ENCODE assay signal across 23 cellular contexts in genomic region chr6:95439741-95440140, GRCh38.
A peak's percentile ranks its signal among the peaks of the same experiment; 100 is the strongest.
DNase-seq lines count a peak whose midpoint lies in the region; ATAC-seq, FAIRE-seq and TF ChIP-seq lines count a peak whose summit lies in the region.
"Had no signal": no experiment of that assay in that cellular context is flagged by ENCODE, and none has a peak within 500 bp of the region (broad histone marks: within the 10 kb centered on the region; RNA-seq: fewer than 3 reads in every experiment).

No MANE protein-coding gene starts in this region.

- no peak overlapping the region for H3K4me3 ChIP-seq in HepG2 (replicated peaks in 1 of 3; ENCODE audit: insufficient read depth in 1 of 3, low read depth in 2 of 3, low read length in 3 of 3)
- H3K4me3 ChIP-seq: BLaER1 had no signal

- TF ChIP-seq CTCF in HepG2 (CRISPR knock-in tag; IDR thresholded peaks at IDR 0.05), result no peak

- H3K9me3 ChIP-seq in HepG2 (ENCODE audit: low read length), result no peaks in the 10 kb centered on the region
- H3K9me3 ChIP-seq: BLaER1, Caco-2 had no signal

- 7% methylated on average over 2 of the region's 2 CpGs for WGBS in HepG2 (ENCODE audit: low lambda C conversion rate)

- peak; percentile 47 for DNase-seq in DMS53 (lab: John Stamatoyannopoulos, UW)
- DNase-seq in DMS53 treated with DMSO at 0.1 percent for 48 hours (lab: John Stamatoyannopoulos, UW; ENCODE audit: unreplicated experiment), result no peak
- DNase-seq in iPS-NIHi7 (ENCODE audit: extremely low spot score), result peak; percentile 9
- peak; percentile 10 for DNase-seq in HepG2 (ENCODE audit: low spot score)
- DNase-seq in left cardiac atrium, result no peak
- DNase-seq in SHP77 (lab: John Stamatoyannopoulos, UW), result no peak
- no peak for DNase-seq in activated CD4-positive, alpha-beta T cell treated with anti-CD3 and anti-CD28 coated beads, Interleukin-2, amount 50 U/mL, for 4 hours
- DNase-seq in NCI-H1417 (lab: John Stamatoyannopoulos, UW), result no peak
- DNase-seq: CD4-positive, CD25-positive, alpha-beta regulatory T cell; CD8-positive, alpha-beta T cell; DMS153; DMS79 treated with DMSO at 0.1 percent for 48 hours; GF-D8; GOT3; H7; HCEC 1CT had no signal

- BruUV-seq in HepG2 (replicated peaks; lab: Mats Ljungman, UMichigan), result no TSS peak

- no peaks in the 10 kb centered on the region for H3K27me3 ChIP-seq in HepG2 (ENCODE audit: control insufficient read depth in 1 of 2, insufficient read depth in 2 of 2, low read length in 2 of 2)
- H3K27me3 ChIP-seq: BLaER1 had no signal

- TF ChIP-seq POLR2A in HepG2 (IDR thresholded peaks at IDR 0.05; ENCODE audit: insufficient read depth in 1 of 2, low read depth in 2 of 2, low read length in 2 of 2), result no peak

- FAIRE-seq in HepG2 (lab: Jason Lieb, UNC), result no peak
- FAIRE-seq: A204.1, GM12891, GM18507 had no signal

- ATAC-seq in HepG2, result peak; percentile 58; the same call in 2 of the 3 replicates
- ATAC-seq in left cardiac atrium, result no peak
- ATAC-seq: CD8-positive, alpha-beta T cell had no signal

- no peaks in the 10 kb centered on the region for H4K20me1 ChIP-seq in HepG2 (ENCODE audit: insufficient read depth, low read length)
- H4K20me1 ChIP-seq: BLaER1 had no signal

- POLR2A ChIA-PET in HepG2 (lab: Yijun Ruan, JAX), result no interaction called here

- H3K4me2 ChIP-seq in HepG2 (ENCODE audit: low read depth, low read length), result no peak overlapping the region
- H3K4me2 ChIP-seq: BLaER1 had no signal

- intact Hi-C loops in HepG2 (cut with micrococcal nuclease; ENCODE audit: unreplicated experiment), result no loop called here
- intact Hi-C loops in left cardiac atrium (cut with DNase I), result loop anchor here in 1 of 2 donors (10.0 kb wide), 1 partner anchor 425 kb away; no protein-coding TSS in a partner anchor

- CTCF ChIA-PET in HepG2 (lab: Yijun Ruan, JAX; ENCODE audit: low intra/inter-chr PET ratio, low total read pairs), result no interaction called here

- TF ChIP-seq EP300 in HepG2 (IDR thresholded peaks at IDR 0.05; ENCODE audit: low read depth in 2 of 2, low read length in 2 of 2), result no peak
- no peak for TF ChIP-seq EP300 in HepG2 (CRISPR knock-in tag; IDR thresholded peaks at IDR 0.05; ENCODE audit: borderline replicate concordance)

- H3K79me2 ChIP-seq in HepG2 (ENCODE audit: insufficient read depth, low read length), result no peaks in the 10 kb centered on the region

- no peaks in the 10 kb centered on the region for H3K36me3 ChIP-seq in HepG2 (replicated peaks in 1 of 2; ENCODE audit: control insufficient read depth in 1 of 2, insufficient read depth in 2 of 2, low read length in 2 of 2)
- H3K36me3 ChIP-seq: BLaER1 had no signal

- no peak overlapping the region for H2AFZ ChIP-seq in HepG2 (ENCODE audit: low read length)

- no peak overlapping the region for H3K9ac ChIP-seq in HepG2 (ENCODE audit: insufficient read depth, low read depth, low read length)
- H3K9ac ChIP-seq: BLaER1 had no signal

- no peak for TF ChIP-seq RAD21 in HepG2 (CRISPR knock-in tag; IDR thresholded peaks at IDR 0.05)

- in situ Hi-C loops in HepG2 (cut with HindIII; ENCODE audit: extremely low pct_ligation_motif_present, low pct_unique_long_range_greater_than_20kb), result loop anchor here (25.0 kb wide), 1 partner anchor 498 kb away; no protein-coding TSS in a partner anchor

- no peaks in the 10 kb centered on the region for H3K4me1 ChIP-seq in HepG2 (ENCODE audit: insufficient read depth, low read length)
- H3K4me1 ChIP-seq: BLaER1 had no signal

- no peak overlapping the region for H3K27ac ChIP-seq in HepG2 (ENCODE audit: extremely low read length, insufficient read depth, low read length)
- H3K27ac ChIP-seq: 22Rv1, BLaER1, C4-2B had no signal

TF ChIP-seq in HepG2, 621 proteins besides CTCF, POLR2A, EP300 and RAD21:
- TF ChIP-seq ZNF547 (CRISPR knock-in tag; IDR thresholded peaks at IDR 0.05), result no peak
- TF ChIP-seq CENPX (CRISPR knock-in tag; IDR thresholded peaks at IDR 0.05), result no peak
- peak; percentile 29; the same call in 1 of the 2 replicates for TF ChIP-seq ARID5B (CRISPR knock-in tag; IDR thresholded peaks at IDR 0.05)
- TF ChIP-seq ZBTB7A (CRISPR knock-in tag; IDR thresholded peaks at IDR 0.05), result no peak
- no peak for TF ChIP-seq NR2C2 (CRISPR knock-in tag; IDR thresholded peaks at IDR 0.05; ENCODE audit: borderline replicate concordance)
- 0 out of 2 replicates have a peak, but pooled peaks have one; percentile 13 for TF ChIP-seq HNF4A (CRISPR knock-in tag; IDR thresholded peaks at IDR 0.05)

Comparison
In these comparisons a context has a peak if more than half of its experiments do, and no peak if none do; other contexts are left out.
1. DNase-seq: peak in DMS53 (single experiment), iPS-NIHi7 (single experiment) and HepG2 (single experiment); none in DMS53 treated with DMSO at 0.1 percent for 48 hours (single experiment), left cardiac atrium (single experiment), SHP77 (0 of 2), activated CD4-positive, alpha-beta T cell treated with anti-CD3 and anti-CD28 coated beads, Interleukin-2, amount 50 U/mL, for 4 hours (0 of 2) and NCI-H1417 (0 of 3).